21 cellular contexts compared by ENCODE assay signal in genomic region chr17:73348824-73349095, GRCh38. TPM values are rescaled to one million over a fixed set of nuclear protein-coding genes. Genes with fewer than 3 reads are reported as not detected.
A peak's percentile ranks its signal among the peaks of the same experiment; 100 is the strongest.
DNase-seq lines count a peak whose midpoint lies in the region; ATAC-seq, FAIRE-seq and TF ChIP-seq lines count a peak whose summit lies in the region.
"Had no signal": no experiment of that assay in that cellular context is flagged by ENCODE, and none has a peak within 500 bp of the region (broad histone marks: within the 10 kb centered on the region; RNA-seq: fewer than 3 reads in every experiment).

No MANE protein-coding gene starts in this region.

- no peak for FAIRE-seq in astrocyte (lab: Jason Lieb, UNC)
- FAIRE-seq: GM12892, K562, pancreas had no signal

- peak overlapping the region; percentile 91 for H2BK12ac ChIP-seq in neuronal stem cell (ENCODE audit: low read length)

- H3K9ac ChIP-seq in astrocyte (ENCODE audit: low read length) (no peak overlapping the region), fibroblast of lung (ENCODE audit: insufficient read depth, low read length) (no peak overlapping the region), neuronal stem cell (ENCODE audit: low read depth, low read length, poor library complexity) (peak overlapping the region; percentile 70)

- no peaks in the 10 kb centered on the region for H3K36me3 Mint-ChIP-seq in astrocyte (ENCODE audit: low read depth, unreplicated experiment)

- CTCF ChIA-PET in PC-9 (lab: Charles Lee) = no interaction called here

- no peak overlapping the region for H3K27ac Mint-ChIP-seq in astrocyte (ENCODE audit: unreplicated experiment)
- H3K27ac Mint-ChIP-seq: activated B cell treated with CpG ODN at 0.5 μM for 24 hours; activated CD4-positive, alpha-beta memory T cell treated with anti-CD3 and anti-CD28 coated beads, Interleukin-2, amount 10 ng/mL, durations not matched to agents 7 days and 5 days; activated naive CD4-positive, alpha-beta T cell treated with anti-CD3 and anti-CD28 coated beads for 36 hours had no signal

- H4K8ac ChIP-seq in neuronal stem cell (ENCODE audit: low read depth, low read length) = peak overlapping the region; percentile 77

- H3K79me1 ChIP-seq in neuronal stem cell (ENCODE audit: low read depth, low read length) = no peaks in the 10 kb centered on the region

- no peak for TF ChIP-seq EP300 in transverse colon (IDR thresholded peaks at IDR 0.05; ENCODE audit: low read depth)

- peak overlapping the region; percentile 98 for H2AK5ac ChIP-seq in neuronal stem cell (ENCODE audit: low read depth, low read length)

- H3K4me2 ChIP-seq in astrocyte (ENCODE audit: low read length) (no peak overlapping the region), fibroblast of lung (ENCODE audit: extremely low read depth, insufficient read depth, low read length) (no peak overlapping the region), neuronal stem cell (ENCODE audit: insufficient read depth, low read length, poor library complexity, severe bottlenecking) (peak overlapping the region; percentile 35), PC-9 (no peak overlapping the region)

- WGBS in neuronal stem cell (ENCODE audit: extremely low coverage in 2 of 2, insufficient read length in 2 of 2, insufficient replicate concordance in 1 of 2), 2 donors = no CpG with 5 or more reads among the region's 4 CpGs
- WGBS in transverse colon (ENCODE audit: low coverage in 1 of 2), 2 donors = 46% methylated on average over 4 of the region's 4 CpGs; no CpG with 5 or more reads in 1 of the 2 donors

- peak overlapping the region; percentile 99 for H3K18ac ChIP-seq in neuronal stem cell (ENCODE audit: low read length)

- peaks cover 11% of the 10 kb centered on the region for H3K4me1 ChIP-seq in astrocyte (ENCODE audit: insufficient read depth, low read length)
- H3K4me1 ChIP-seq in fibroblast of lung (ENCODE audit: control insufficient read depth, extremely low read depth, insufficient read depth, low read length) = peaks cover 9% of the 10 kb centered on the region
- H3K4me1 ChIP-seq in neuronal stem cell (ENCODE audit: control insufficient read depth in 2 of 2, insufficient read depth in 1 of 2, low read depth in 1 of 2, low read length in 2 of 2) = peaks cover 15 to 28% of the 10 kb centered on the region in 2 donors
- peaks cover 0 to 24% (median 5%) of the 10 kb centered on the region in 4 donors for H3K4me1 ChIP-seq in transverse colon
- peaks cover 9% of the 10 kb centered on the region for H3K4me1 ChIP-seq in PC-9 (replicated peaks; ENCODE audit: insufficient read depth)
- no peaks in the 10 kb centered on the region for H3K4me1 ChIP-seq in upper lobe of right lung
- H3K4me1 ChIP-seq: foreskin keratinocyte, pancreas had no signal

- no peaks in the 10 kb centered on the region for H3K79me2 ChIP-seq in astrocyte (ENCODE audit: insufficient read depth, low read length)
- H3K79me2 ChIP-seq in fibroblast of lung (ENCODE audit: control insufficient read depth, insufficient read depth, low read length) = no peaks in the 10 kb centered on the region
- H3K79me2 ChIP-seq in PC-9 (ENCODE audit: low read depth) = no peaks in the 10 kb centered on the region

- H2BK5ac ChIP-seq in neuronal stem cell (ENCODE audit: low read length) = peak overlapping the region; percentile 89

- H3K27ac ChIP-seq in astrocyte (ENCODE audit: low read depth, low read length) = no peak overlapping the region
- no peak overlapping the region for H3K27ac ChIP-seq in fibroblast of lung (ENCODE audit: insufficient read depth, low read length)
- peak overlapping the region; percentile 80 for H3K27ac ChIP-seq in neuronal stem cell (replicated peaks; ENCODE audit: low read length)
- H3K27ac ChIP-seq in transverse colon = peak overlapping the region; percentile 68 to 87 (median 77)
- no peak overlapping the region for H3K27ac ChIP-seq in PC-9
- H3K27ac ChIP-seq in upper lobe of right lung = no peak overlapping the region
- H3K27ac ChIP-seq: foreskin keratinocyte, pancreas had no signal

- no peaks in the 10 kb centered on the region for H3K9me2 ChIP-seq in PC-9 (ENCODE audit: insufficient read depth)

- H2AFZ ChIP-seq in astrocyte (ENCODE audit: low read depth, low read length) = peak overlapping the region; percentile 26
- peak overlapping the region; percentile 17 for H2AFZ ChIP-seq in fibroblast of lung (ENCODE audit: low read length)
- H2AFZ ChIP-seq in neuronal stem cell (ENCODE audit: low read length) = no peak overlapping the region
- no peak overlapping the region for H2AFZ ChIP-seq in PC-9

- H3K36me3 ChIP-seq in astrocyte (ENCODE audit: insufficient read depth, low read length) (no peaks in the 10 kb centered on the region), fibroblast of lung (ENCODE audit: control insufficient read depth, insufficient read depth, low read length) (no peaks in the 10 kb centered on the region), neuronal stem cell (replicated peaks in 1 of 2; ENCODE audit: control insufficient read depth in 2 of 2, insufficient read depth in 2 of 2, low read length in 2 of 2) (peaks cover 2 to 16% of the 10 kb centered on the region in 2 donors), transverse colon (no peaks in the 10 kb centered on the region), PC-9 (ENCODE audit: low read depth) (no peaks in the 10 kb centered on the region), upper lobe of right lung (no peaks in the 10 kb centered on the region)
- H3K36me3 ChIP-seq: pancreas had no signal

- H3K9me3 Mint-ChIP-seq in astrocyte (ENCODE audit: unreplicated experiment) = no peaks in the 10 kb centered on the region
- H3K9me3 Mint-ChIP-seq: activated B cell treated with CpG ODN at 0.5 μM for 24 hours; activated CD4-positive, alpha-beta memory T cell treated with anti-CD3 and anti-CD28 coated beads, Interleukin-2, amount 10 ng/mL, durations not matched to agents 7 days and 5 days; activated naive CD4-positive, alpha-beta T cell treated with anti-CD3 and anti-CD28 coated beads for 36 hours had no signal

- H3K4ac ChIP-seq in neuronal stem cell (ENCODE audit: low read length) = peak overlapping the region; percentile 44

- H3K4me3 ChIP-seq in astrocyte (ENCODE audit: insufficient read depth, low read depth, low read length) = no peak overlapping the region
- no peak overlapping the region for H3K4me3 ChIP-seq in fibroblast of lung (replicated peaks in 1 of 4; ENCODE audit: control extremely low read depth in 1 of 4, insufficient read depth in 1 of 4, low read depth in 3 of 4, low read length in 4 of 4)
- H3K4me3 ChIP-seq in neuronal stem cell (ENCODE audit: low read length in 2 of 2) = no peak overlapping the region
- H3K4me3 ChIP-seq in transverse colon = no peak overlapping the region
- H3K4me3 ChIP-seq in PC-9 = no peak overlapping the region
- no peak overlapping the region for H3K4me3 ChIP-seq in upper lobe of right lung
- H3K4me3 ChIP-seq: coronary artery, K562, pancreas had no signal

- peaks cover 2% of the 10 kb centered on the region; the same call in 1 of the 2 replicates for H3F3A ChIP-seq in PC-9 (ENCODE audit: insufficient read depth, low read depth)

- no peaks in the 10 kb centered on the region for H3K27me3 ChIP-seq in astrocyte (ENCODE audit: insufficient read depth, low read length)
- H3K27me3 ChIP-seq in fibroblast of lung (ENCODE audit: control insufficient read depth, insufficient read depth, low read length) = no peaks in the 10 kb centered on the region
- H3K27me3 ChIP-seq in neuronal stem cell (ENCODE audit: control insufficient read depth in 3 of 3, insufficient read depth in 3 of 3, low read depth in 1 of 3, low read length in 3 of 3) = no peaks in the 10 kb centered on the region
- H3K27me3 ChIP-seq in transverse colon = no peaks in the 10 kb centered on the region
- H3K27me3 ChIP-seq in PC-9 (ENCODE audit: insufficient read depth, low read depth) = no peaks in the 10 kb centered on the region
- H3K27me3 ChIP-seq in upper lobe of right lung = no peaks in the 10 kb centered on the region
- H3K27me3 ChIP-seq: foreskin keratinocyte, pancreas had no signal

- H3K14ac ChIP-seq in neuronal stem cell (ENCODE audit: low read length) = peak overlapping the region; percentile 66

- H3K23ac ChIP-seq in neuronal stem cell (ENCODE audit: low read depth, low read length, poor library complexity) = peak overlapping the region; percentile 74

- H3K4me3 Mint-ChIP-seq in astrocyte (ENCODE audit: unreplicated experiment) = no peak overlapping the region
- H3K4me3 Mint-ChIP-seq: activated B cell treated with CpG ODN at 0.5 μM for 24 hours; activated CD4-positive, alpha-beta memory T cell treated with anti-CD3 and anti-CD28 coated beads, Interleukin-2, amount 10 ng/mL, durations not matched to agents 7 days and 5 days; activated naive CD4-positive, alpha-beta T cell treated with anti-CD3 and anti-CD28 coated beads for 36 hours had no signal

- no peak for TF ChIP-seq POLR2A in transverse colon (IDR thresholded peaks at IDR 0.05)

- peak overlapping the region; percentile 66 for H2BK120ac ChIP-seq in neuronal stem cell (ENCODE audit: low read depth, low read length)

- no peak for ATAC-seq in upper lobe of right lung
- ATAC-seq: foreskin keratinocyte had no signal

- peaks cover 4% of the 10 kb centered on the region for H3K27me3 Mint-ChIP-seq in astrocyte (ENCODE audit: low read depth, unreplicated experiment)
- H3K27me3 Mint-ChIP-seq: activated B cell treated with CpG ODN at 0.5 μM for 24 hours; activated CD4-positive, alpha-beta memory T cell treated with anti-CD3 and anti-CD28 coated beads, Interleukin-2, amount 10 ng/mL, durations not matched to agents 7 days and 5 days had no signal

- peak overlapping the region; percentile 56 for H2BK15ac ChIP-seq in neuronal stem cell (ENCODE audit: low read length)

- H4K91ac ChIP-seq in neuronal stem cell (ENCODE audit: low read depth, low read length, poor library complexity) = peak overlapping the region; percentile 95

- intact Hi-C loops in transverse colon (cut with DNase I; ENCODE audit: low total_unique reads) = no loop called here
- intact Hi-C loops in PC-9 (cut with micrococcal nuclease; ENCODE audit: unreplicated experiment) = no loop called here
- intact Hi-C loops in upper lobe of right lung (cut with DNase I) = no loop called here

- in situ Hi-C loops in transverse colon (cut with MboI; ENCODE audit: low pct_ligation_motif_present in 1 of 4, low pct_unique_long_range_greater_than_20kb in 1 of 4, low sequenced_read_pairs in 3 of 4) = no loop called here

- H4K20me1 ChIP-seq in astrocyte (ENCODE audit: insufficient read depth, low read length) (no peaks in the 10 kb centered on the region), fibroblast of lung (ENCODE audit: control insufficient read depth, extremely low read depth, insufficient read depth, low read length) (no peaks in the 10 kb centered on the region), PC-9 (ENCODE audit: insufficient read depth) (no peaks in the 10 kb centered on the region)

- H3K9me3 ChIP-seq in astrocyte (ENCODE audit: insufficient read depth, low read depth, low read length) (no peaks in the 10 kb centered on the region), fibroblast of lung (ENCODE audit: control insufficient read depth, insufficient read depth, low read depth, low read length) (no peaks in the 10 kb centered on the region), neuronal stem cell (replicated peaks in 1 of 2; ENCODE audit: control insufficient read depth in 2 of 2, insufficient read depth in 1 of 2, low read depth in 1 of 2, low read length in 2 of 2) (no peaks in the 10 kb centered on the region), transverse colon (no peaks in the 10 kb centered on the region), PC-9 (ENCODE audit: insufficient read depth, low read depth) (no peaks in the 10 kb centered on the region), upper lobe of right lung (no peaks in the 10 kb centered on the region)
- H3K9me3 ChIP-seq: pancreas had no signal

- POLR2A ChIA-PET in PC-9 (lab: Charles Lee; ENCODE audit: unreplicated experiment) = no interaction called here

- H3K4me1 Mint-ChIP-seq in astrocyte (ENCODE audit: low read depth, unreplicated experiment) = peaks cover 16% of the 10 kb centered on the region
- H3K4me1 Mint-ChIP-seq: activated B cell treated with CpG ODN at 0.5 μM for 24 hours; activated CD4-positive, alpha-beta memory T cell treated with anti-CD3 and anti-CD28 coated beads, Interleukin-2, amount 10 ng/mL, durations not matched to agents 7 days and 5 days had no signal

- DNase-seq in astrocyte (ENCODE audit: low read depth) (no peak), fibroblast of lung (ENCODE audit: low read depth in 2 of 2) (no peak), neuronal stem cell (ENCODE audit: low spot score) (no peak), transverse colon (no peak), PC-9 (no peak), upper lobe of right lung (no peak), islet precursor cell (no peak)
- DNase-seq in stimulated activated CD4-positive, alpha-beta T cell treated with anti-CD3 and anti-CD28 coated beads, Interleukin-2, amount 100 ng/mL, for 24 hours = no peak
- DNase-seq: activated B cell treated with CpG ODN at 0.5 μM for 24 hours; activated CD4-positive, alpha-beta memory T cell treated with anti-CD3 and anti-CD28 coated beads, Interleukin-2, amount 10 ng/mL, durations not matched to agents 7 days and 5 days; activated naive CD4-positive, alpha-beta T cell treated with anti-CD3 and anti-CD28 coated beads for 36 hours; AML-193; DMS79; foreskin keratinocyte; NCI-H1694; pancreas; PC-3; T-helper 2 cell had no signal

- TF ChIP-seq CTCF in astrocyte (IDR thresholded peaks at IDR 0.05; ENCODE audit: insufficient read depth, low read depth, low read length) = no peak
- TF ChIP-seq CTCF in fibroblast of lung (conservative IDR thresholded peaks at IDR 0.05 in 1 of 2, IDR thresholded peaks at IDR 0.05 in 1 of 2; ENCODE audit: low read depth in 1 of 2, low read length in 2 of 2) = no peak
- no peak for TF ChIP-seq CTCF in transverse colon (IDR thresholded peaks at IDR 0.05)
- TF ChIP-seq CTCF in PC-9 (conservative IDR thresholded peaks at IDR 0.05) = no peak
- no peak for TF ChIP-seq CTCF in upper lobe of right lung (IDR thresholded peaks at IDR 0.05)

- no TSS peak for BruUV-seq in PC-9 (replicated peaks; lab: Mats Ljungman, UMichigan)

RNA-seq across cellular contexts. Expression of gene CDC42EP4, which starts 37.0 kb away (rescaled TPM):
- total RNA-seq in astrocyte (13.0 and 15.8 TPM in 2 replicates), fibroblast of lung (31.3 and 34.2 TPM in 2 replicates), transverse colon (10 to 100 TPM; 54.9 to 75.6 (median 69.6) TPM), PC-9 (2021) (48.4 and 52.0 TPM in 2 replicates), upper lobe of right lung (59.0 TPM)
- 16.9 and 20.9 TPM in 2 replicates for polyA plus RNA-seq in fibroblast of lung
- polyA plus RNA-seq in fibroblast of lung (2012) = 24.2 and 28.9 TPM in 2 replicates
- polyA minus RNA-seq in fibroblast of lung (ENCODE audit: low replicate concordance) = 33.7 and 42.3 TPM in 2 replicates
- polyA plus RNA-seq in neuronal stem cell (2013, experiment 1 of 2) = 23.5 TPM
- polyA plus RNA-seq in neuronal stem cell (2013, experiment 2 of 2) = 23.9 TPM

Comparison
In these comparisons a context has a peak if more than half of its experiments do, and no peak if none do; other contexts are left out.
1. H2AFZ ChIP-seq: peak in astrocyte (single experiment) and fibroblast of lung (single experiment); none in neuronal stem cell (single experiment) and PC-9 (single experiment).
2. H3K27ac ChIP-seq: peak in neuronal stem cell (single experiment) and transverse colon (4 of 4); none in astrocyte (single experiment), fibroblast of lung (single experiment), PC-9 (single experiment) and upper lobe of right lung (single experiment).